Comparison of ENCODE assay signal across 8 cellular contexts in genomic region chr1:38004284-38005101, GRCh38. TPM values are rescaled to one million over a fixed set of nuclear protein-coding genes. Genes with fewer than 3 reads are reported as not detected.
DNase-seq lines count a peak whose midpoint lies in the region; ATAC-seq and TF ChIP-seq lines count a peak whose summit lies in the region.

No MANE protein-coding gene starts in this region.

- no peaks in the 10 kb centered on the region for H3K27me3 Mint-ChIP-seq in activated naive CD4-positive, alpha-beta T cell treated with anti-CD3 and anti-CD28 coated beads for 36 hours (ENCODE audit: low read depth)
- H3K27me3 Mint-ChIP-seq in stimulated activated memory B cell treated with anti-CD40 and anti-IgM and Interleukin-4, amounts not matched to agents 10 μg/mL and 1 μg/mL and 100 μg/mL, for 72 hours = peaks cover 19% of the 10 kb centered on the region

- intact Hi-C loops in activated naive CD4-positive, alpha-beta T cell treated with anti-CD3 and anti-CD28 coated beads for 36 hours (cut with micrococcal nuclease) = loop anchor here (10.0 kb wide), 1 partner anchor 410 kb away; the partner anchor contains the start of gene GNL2

- H3K9me3 ChIP-seq in HEK293 (ENCODE audit: control insufficient read depth, insufficient read depth, low read depth, low read length) = no peaks in the 10 kb centered on the region

- POLR2A ChIA-PET in AG04449 (lab: Yijun Ruan, JAX) (interaction anchor here (0.9 to 1.7 kb wide), 4 partner anchors 9 to 15 kb away, joined by 3 to 6 read pairs (median 6); partner anchors contain the start of genes SF3A3 and UTP11), HEK293 (lab: Yijun Ruan, JAX) (interaction anchor here (0.6 to 6.3 kb wide), 2 partner anchors 8 to 916 kb away, joined by 8 to 44 read pairs; partner anchors contain the start of gene UTP11)

- TF ChIP-seq CTCF in AG04449 (IDR thresholded peaks at IDR 0.05; ENCODE audit: insufficient read depth, low read length, missing control alignments) (no peak), HEK293 (tag by site-specific recombination; IDR thresholded peaks at IDR 0.05) (peak; percentile 29; the same call in 1 of the 2 replicates)

- H3K27ac Mint-ChIP-seq in activated naive CD4-positive, alpha-beta T cell treated with anti-CD3 and anti-CD28 coated beads for 36 hours = peak overlapping the region; percentile 76
- H3K27ac Mint-ChIP-seq in stimulated activated memory B cell treated with anti-CD40 and anti-IgM and Interleukin-4, amounts not matched to agents 10 μg/mL and 1 μg/mL and 100 μg/mL, for 72 hours = no peak overlapping the region

- H3K27ac ChIP-seq in HEK293 (ENCODE audit: extremely low read depth, low read depth, low read length) = peak overlapping the region; percentile 32; the same call in 1 of the 2 replicates

- H3K4me3 Mint-ChIP-seq in activated naive CD4-positive, alpha-beta T cell treated with anti-CD3 and anti-CD28 coated beads for 36 hours = peak overlapping the region; percentile 86
- peak overlapping the region; percentile 52 for H3K4me3 Mint-ChIP-seq in stimulated activated memory B cell treated with anti-CD40 and anti-IgM and Interleukin-4, amounts not matched to agents 10 μg/mL and 1 μg/mL and 100 μg/mL, for 72 hours

- no peak for ATAC-seq in stimulated activated memory B cell treated with anti-CD40 and anti-IgM and Interleukin-4, amounts not matched to agents 10 μg/mL and 1 μg/mL and 100 μg/mL, for 72 hours

- CTCF ChIA-PET in AG04449 (lab: Yijun Ruan, JAX) (interaction anchor here (6.8 to 16.5 kb wide), 2 partner anchors 14 to 16 kb away, joined by 68 to 398 read pairs; partner anchors contain the start of genes SF3A3 and UTP11), HEK293 (lab: Yijun Ruan, JAX) (interaction anchor here (0.8 kb wide), 1 partner anchor 15 kb away, joined by 6 read pairs; the partner anchor contains the start of gene SF3A3)
- CTCF ChIA-PET in activated naive CD4-positive, alpha-beta T cell treated with anti-CD3 and anti-CD28 coated beads for 36 hours (lab: Charles Lee) = interaction anchor here (0.9 to 1.2 kb wide), 3 partner anchors 9 to 116 kb away, joined by 3 to 5 read pairs (median 4); no protein-coding TSS in a partner anchor

- H3K36me3 Mint-ChIP-seq in activated naive CD4-positive, alpha-beta T cell treated with anti-CD3 and anti-CD28 coated beads for 36 hours (ENCODE audit: low read depth) = peaks cover 5% of the 10 kb centered on the region
- H3K36me3 Mint-ChIP-seq in stimulated activated memory B cell treated with anti-CD40 and anti-IgM and Interleukin-4, amounts not matched to agents 10 μg/mL and 1 μg/mL and 100 μg/mL, for 72 hours = no peaks in the 10 kb centered on the region

- H3K36me3 ChIP-seq in HEK293 (ENCODE audit: control insufficient read depth in 2 of 2, insufficient read depth in 1 of 2, low read length in 2 of 2) = no peaks in the 10 kb centered on the region

- no peak for DNase-seq in AG04449 (ENCODE audit: low read depth, low spot score)
- no peak for DNase-seq in activated naive CD4-positive, alpha-beta T cell treated with anti-CD3 and anti-CD28 coated beads for 36 hours
- DNase-seq in HuH-7 (ENCODE audit: low spot score) = no peak
- no peak for DNase-seq in stimulated activated CD4-positive, alpha-beta T cell treated with anti-CD3 and anti-CD28 coated beads, Interleukin-12 subunit alpha, Interleukin-12 subunit beta, amount 100 ng/mL, for 4 hours
- DNase-seq in central memory CD4-positive, alpha-beta T cell = no peak

- H3K4me1 ChIP-seq in HEK293 (ENCODE audit: control insufficient read depth, insufficient read depth, low read length) = peaks cover 24% of the 10 kb centered on the region

- peaks cover 38% of the 10 kb centered on the region for H3K4me1 Mint-ChIP-seq in activated naive CD4-positive, alpha-beta T cell treated with anti-CD3 and anti-CD28 coated beads for 36 hours (ENCODE audit: low read depth)
- H3K4me1 Mint-ChIP-seq in stimulated activated memory B cell treated with anti-CD40 and anti-IgM and Interleukin-4, amounts not matched to agents 10 μg/mL and 1 μg/mL and 100 μg/mL, for 72 hours = peaks cover 10% of the 10 kb centered on the region

- peak overlapping the region; percentile 93 for H3K4me3 ChIP-seq in AG04449 (ENCODE audit: low read depth, low read length)
- H3K4me3 ChIP-seq in HEK293 (ENCODE audit: low read depth, low read length) = peak overlapping the region; percentile 49
- H3K4me3 ChIP-seq in iPS-11a (ENCODE audit: low read depth, low read length) = peak overlapping the region; percentile 78

- no peaks in the 10 kb centered on the region for H3K9me3 Mint-ChIP-seq in activated naive CD4-positive, alpha-beta T cell treated with anti-CD3 and anti-CD28 coated beads for 36 hours
- H3K9me3 Mint-ChIP-seq in stimulated activated memory B cell treated with anti-CD40 and anti-IgM and Interleukin-4, amounts not matched to agents 10 μg/mL and 1 μg/mL and 100 μg/mL, for 72 hours = no peaks in the 10 kb centered on the region

TF ChIP-seq in HEK293, 187 proteins besides CTCF, POLR2A, EP300 and RAD21 (continues in another document):
- TF ChIP-seq ZNF426 (tag by site-specific recombination; IDR thresholded peaks at IDR 0.05) (no peak), ZNF211 (tag by site-specific recombination; IDR thresholded peaks at IDR 0.05; ENCODE audit: low read depth) (no peak), PATZ1 (tag by site-specific recombination; IDR thresholded peaks at IDR 0.05) (peak; percentile 54; the same call in 1 of the 2 replicates), YY2 (tag by site-specific recombination; IDR thresholded peaks at IDR 0.05) (no peak), PRDM10 (tag by site-specific recombination; IDR thresholded peaks at IDR 0.05) (peak; percentile 94)

RNA-seq across cellular contexts. Expression of gene FHL3, which starts 0.8 kb away (rescaled TPM):
- total RNA-seq in activated naive CD4-positive, alpha-beta T cell treated with anti-CD3 and anti-CD28 coated beads for 36 hours = 10 to 100 TPM; 12.1 to 12.7 TPM

RNA-seq across cellular contexts. Expression of gene UTP11, which starts 8.0 kb away (rescaled TPM):
- total RNA-seq in activated naive CD4-positive, alpha-beta T cell treated with anti-CD3 and anti-CD28 coated beads for 36 hours = 10 to 100 TPM; 49.7 to 49.8 TPM

RNA-seq across cellular contexts. Expression of gene SF3A3, which starts 14.7 kb away (rescaled TPM):
- total RNA-seq in activated naive CD4-positive, alpha-beta T cell treated with anti-CD3 and anti-CD28 coated beads for 36 hours = 10 to 100 TPM; 88.2 to 89.9 TPM

RNA-seq across cellular contexts. Expression of gene POU3F1, which starts 42.1 kb away (rescaled TPM):
- not detected for total RNA-seq in activated naive CD4-positive, alpha-beta T cell treated with anti-CD3 and anti-CD28 coated beads for 36 hours

RNA-seq across cellular contexts. Expression of gene INPP5B, which starts 57.6 kb away (rescaled TPM):
- total RNA-seq in activated naive CD4-positive, alpha-beta T cell treated with anti-CD3 and anti-CD28 coated beads for 36 hours = 10 to 100 TPM; 30.4 to 31.2 TPM
